18 cellular contexts compared by ENCODE assay signal in genomic region chr7:105800849-105801534, GRCh38.
DNase-seq lines count a peak whose midpoint lies in the region; ATAC-seq and TF ChIP-seq lines count a peak whose summit lies in the region.
"Had no signal": no experiment of that assay in that cellular context is flagged by ENCODE, and none has a peak within 500 bp of the region (broad histone marks: within the 10 kb centered on the region; RNA-seq: fewer than 3 reads in every experiment).

No MANE protein-coding gene starts in this region.

- in situ Hi-C loops in GM13976 (cut with MboI; ENCODE audit: low sequenced_read_pairs, unreplicated experiment), result no loop called here

- no peaks in the 10 kb centered on the region for H3K9me3 Mint-ChIP-seq in activated CD4-positive, alpha-beta T cell treated with anti-CD3 and anti-CD28 coated beads, Interleukin-2, amount 10 ng/mL, durations not matched to agents 24 days and 14 days
- no peaks in the 10 kb centered on the region for H3K9me3 Mint-ChIP-seq in stimulated activated memory B cell treated with anti-CD40 and anti-IgM and Interleukin-4, amounts not matched to agents 10 μg/mL and 1 μg/mL and 100 μg/mL, for 72 hours
- no peaks in the 10 kb centered on the region for H3K9me3 Mint-ChIP-seq in osteocyte (ENCODE audit: unreplicated experiment)
- no peaks in the 10 kb centered on the region for H3K9me3 Mint-ChIP-seq in naive thymus-derived CD8-positive, alpha-beta T cell
- H3K9me3 Mint-ChIP-seq: CD4-positive, alpha-beta T cell had no signal

- POLR2A ChIA-PET in naive thymus-derived CD8-positive, alpha-beta T cell (lab: Charles Lee), result interaction anchor here (0.7 to 1.1 kb wide), 2 partner anchors 47 kb away, joined by 3 read pairs; no protein-coding TSS in a partner anchor

- no peak for TF ChIP-seq CTCF in fibroblast of mammary gland (conservative IDR thresholded peaks at IDR 0.05; ENCODE audit: control insufficient read depth, insufficient read depth, low read depth, low read length)
- no peak for TF ChIP-seq CTCF in osteocyte (IDR thresholded peaks at IDR 0.05)
- no peak for TF ChIP-seq CTCF in GM13976 (IDR thresholded peaks at IDR 0.05; ENCODE audit: borderline replicate concordance, control extremely low read depth, extremely low read depth, insufficient read depth, missing control alignments)

- H3K27me3 Mint-ChIP-seq in activated CD4-positive, alpha-beta T cell treated with anti-CD3 and anti-CD28 coated beads, Interleukin-2, amount 10 ng/mL, durations not matched to agents 24 days and 14 days, result no peaks in the 10 kb centered on the region
- no peaks in the 10 kb centered on the region for H3K27me3 Mint-ChIP-seq in T-helper 17 cell
- no peaks in the 10 kb centered on the region for H3K27me3 Mint-ChIP-seq in stimulated activated memory B cell treated with anti-CD40 and anti-IgM and Interleukin-4, amounts not matched to agents 10 μg/mL and 1 μg/mL and 100 μg/mL, for 72 hours
- H3K27me3 Mint-ChIP-seq in osteocyte (ENCODE audit: unreplicated experiment), result no peaks in the 10 kb centered on the region
- H3K27me3 Mint-ChIP-seq in naive thymus-derived CD8-positive, alpha-beta T cell, result no peaks in the 10 kb centered on the region
- H3K27me3 Mint-ChIP-seq: CD4-positive, alpha-beta T cell had no signal

- H3K27ac Mint-ChIP-seq in activated CD4-positive, alpha-beta T cell treated with anti-CD3 and anti-CD28 coated beads, Interleukin-2, amount 10 ng/mL, durations not matched to agents 24 days and 14 days, result no peak overlapping the region
- H3K27ac Mint-ChIP-seq in T-helper 17 cell (peak overlapping the region; percentile 11), osteocyte (ENCODE audit: unreplicated experiment) (no peak overlapping the region)
- H3K27ac Mint-ChIP-seq in stimulated activated memory B cell treated with anti-CD40 and anti-IgM and Interleukin-4, amounts not matched to agents 10 μg/mL and 1 μg/mL and 100 μg/mL, for 72 hours, result peak overlapping the region; percentile 34
- peak overlapping the region in 3 of 10 donors; percentile 11 to 62 (median 51) for H3K27ac Mint-ChIP-seq in naive thymus-derived CD8-positive, alpha-beta T cell
- H3K27ac Mint-ChIP-seq: CD4-positive, alpha-beta T cell had no signal

- ATAC-seq in T-helper 17 cell, result no peak
- no peak for ATAC-seq in stimulated activated memory B cell treated with anti-CD40 and anti-IgM and Interleukin-4, amounts not matched to agents 10 μg/mL and 1 μg/mL and 100 μg/mL, for 72 hours
- no peak for ATAC-seq in naive thymus-derived CD8-positive, alpha-beta T cell

- no peak overlapping the region for H3K4me3 ChIP-seq in fibroblast of mammary gland (ENCODE audit: control insufficient read depth, low read depth, low read length)
- H3K4me3 ChIP-seq: HAP-1 had no signal

- intact Hi-C loops in activated CD4-positive, alpha-beta T cell treated with anti-CD3 and anti-CD28 coated beads, Interleukin-2, amount 10 ng/mL, durations not matched to agents 24 days and 14 days (cut with micrococcal nuclease), result loop anchor here (1.0 to 10.0 kb wide), 4 partner anchors 8 to 856 kb away; partner anchors contain the start of gene NAMPT

- DNase-seq in activated CD4-positive, alpha-beta T cell treated with anti-CD3 and anti-CD28 coated beads, Interleukin-2, amount 10 ng/mL, durations not matched to agents 24 days and 14 days, result no peak
- no peak for DNase-seq in activated CD4-positive, alpha-beta T cell treated with anti-CD3 and anti-CD28 coated beads for 4 hours
- DNase-seq in T-helper 17 cell (no peak), fibroblast of mammary gland (ENCODE audit: low read depth) (peak; percentile 13), osteocyte (ENCODE audit: extremely low spot score, unreplicated experiment) (no peak), GM13976 (ENCODE audit: low spot score) (no peak)
- no peak for DNase-seq in naive thymus-derived CD8-positive, alpha-beta T cell
- DNase-seq: AML-193; CD4-positive, alpha-beta T cell; DMS153; GDM1; NCI-H1105; NCI-H2081; NCI-H510A; NCI-H774; Right ventricle myocardium superior had no signal

- H3K9me3 ChIP-seq in T-helper 17 cell (ENCODE audit: control insufficient read depth, low read length, poor library complexity, severe bottlenecking), result no peaks in the 10 kb centered on the region
- H3K9me3 ChIP-seq: HAP-1 had no signal

- peaks cover 51% of the 10 kb centered on the region for H3K4me1 Mint-ChIP-seq in activated CD4-positive, alpha-beta T cell treated with anti-CD3 and anti-CD28 coated beads, Interleukin-2, amount 10 ng/mL, durations not matched to agents 24 days and 14 days
- H3K4me1 Mint-ChIP-seq in T-helper 17 cell (peaks cover 24% of the 10 kb centered on the region), osteocyte (ENCODE audit: unreplicated experiment) (peaks cover 13% of the 10 kb centered on the region)
- H3K4me1 Mint-ChIP-seq in stimulated activated memory B cell treated with anti-CD40 and anti-IgM and Interleukin-4, amounts not matched to agents 10 μg/mL and 1 μg/mL and 100 μg/mL, for 72 hours, result peaks cover 34% of the 10 kb centered on the region
- H3K4me1 Mint-ChIP-seq in naive thymus-derived CD8-positive, alpha-beta T cell, result peaks cover 26 to 36% (median 29%) of the 10 kb centered on the region in 4 donors

- no peaks in the 10 kb centered on the region for H3K36me3 Mint-ChIP-seq in activated CD4-positive, alpha-beta T cell treated with anti-CD3 and anti-CD28 coated beads, Interleukin-2, amount 10 ng/mL, durations not matched to agents 24 days and 14 days (ENCODE audit: low read depth)
- H3K36me3 Mint-ChIP-seq in T-helper 17 cell (ENCODE audit: low read depth), result peaks cover 2% of the 10 kb centered on the region
- H3K36me3 Mint-ChIP-seq in stimulated activated memory B cell treated with anti-CD40 and anti-IgM and Interleukin-4, amounts not matched to agents 10 μg/mL and 1 μg/mL and 100 μg/mL, for 72 hours, result no peaks in the 10 kb centered on the region
- H3K36me3 Mint-ChIP-seq in osteocyte (ENCODE audit: unreplicated experiment), result peaks cover 2% of the 10 kb centered on the region
- H3K36me3 Mint-ChIP-seq in naive thymus-derived CD8-positive, alpha-beta T cell, result peaks cover 0 to 3% (median 0%) of the 10 kb centered on the region in 3 donors

- H3K4me3 Mint-ChIP-seq in activated CD4-positive, alpha-beta T cell treated with anti-CD3 and anti-CD28 coated beads, Interleukin-2, amount 10 ng/mL, durations not matched to agents 24 days and 14 days, result peak overlapping the region; percentile 13
- H3K4me3 Mint-ChIP-seq in T-helper 17 cell (no peak overlapping the region), osteocyte (ENCODE audit: unreplicated experiment) (no peak overlapping the region)
- H3K4me3 Mint-ChIP-seq in stimulated activated memory B cell treated with anti-CD40 and anti-IgM and Interleukin-4, amounts not matched to agents 10 μg/mL and 1 μg/mL and 100 μg/mL, for 72 hours, result no peak overlapping the region
- H3K4me3 Mint-ChIP-seq in naive thymus-derived CD8-positive, alpha-beta T cell, result no peak overlapping the region
- H3K4me3 Mint-ChIP-seq: CD4-positive, alpha-beta T cell had no signal

Comparison
In these comparisons a context has a peak if more than half of its experiments do, and no peak if none do; other contexts are left out.
1. H3K27ac Mint-ChIP-seq: peak in T-helper 17 cell (single experiment) and stimulated activated memory B cell treated with anti-CD40 and anti-IgM and Interleukin-4, amounts not matched to agents 10 μg/mL and 1 μg/mL and 100 μg/mL, for 72 hours (single experiment); none in activated CD4-positive, alpha-beta T cell treated with anti-CD3 and anti-CD28 coated beads, Interleukin-2, amount 10 ng/mL, durations not matched to agents 24 days and 14 days (single experiment) and osteocyte (single experiment).